Comparison of ENCODE assay signal across 8 cellular contexts in genomic region chr5:175479125-175479881, GRCh38. TPM values are rescaled to one million over a fixed set of nuclear protein-coding genes. Genes with fewer than 3 reads are reported as not detected.
A peak's percentile ranks its signal among the peaks of the same experiment; 100 is the strongest.
DNase-seq lines count a peak whose midpoint lies in the region; ATAC-seq and TF ChIP-seq lines count a peak whose summit lies in the region.

No MANE protein-coding gene starts in this region.

- TF ChIP-seq CTCF in GM12865 (IDR thresholded peaks at IDR 0.05; ENCODE audit: insufficient read depth, low read depth, low read length, missing control alignments) = no peak

- H3K4me1 ChIP-seq in iPS DF 6.9 (ENCODE audit: control insufficient read depth, insufficient read depth, low read length) = peaks cover 2% of the 10 kb centered on the region

- H3K27ac Mint-ChIP-seq in activated CD8-positive, alpha-beta T cell treated with anti-CD3 and anti-CD28 coated beads, Interleukin-2, amount 10 ng/mL, durations not matched to agents 7 days and 5 days = peak overlapping the region; percentile 92
- peak overlapping the region; percentile 98 for H3K27ac Mint-ChIP-seq in stimulated activated naive B cell treated with anti-CD40 and anti-IgM and Interleukin-4, amounts not matched to agents 10 μg/mL and 1 μg/mL and 100 μg/mL, for 72 hours

- H3K27me3 Mint-ChIP-seq in activated CD8-positive, alpha-beta T cell treated with anti-CD3 and anti-CD28 coated beads, Interleukin-2, amount 10 ng/mL, durations not matched to agents 7 days and 5 days (ENCODE audit: low read depth) = peaks cover 5% of the 10 kb centered on the region
- peaks cover 18 to 19% of the 10 kb centered on the region in 2 donors for H3K27me3 Mint-ChIP-seq in stimulated activated naive B cell treated with anti-CD40 and anti-IgM and Interleukin-4, amounts not matched to agents 10 μg/mL and 1 μg/mL and 100 μg/mL, for 72 hours

- CTCF ChIA-PET in activated CD8-positive, alpha-beta T cell treated with anti-CD3 and anti-CD28 coated beads, Interleukin-2, amount 10 ng/mL, durations not matched to agents 7 days and 5 days (lab: Charles Lee) = interaction anchor here (1.2 to 2.3 kb wide), 4 partner anchors 15 to 44 kb away, joined by 3 to 29 read pairs (median 6); no protein-coding TSS in a partner anchor

- H3K27me3 ChIP-seq in iPS DF 6.9 (ENCODE audit: control insufficient read depth, insufficient read depth, low read length) = no peaks in the 10 kb centered on the region; the same call in 1 of the 2 replicates

- peak; percentile 19 for DNase-seq in GM12865 (ENCODE audit: low read depth)
- peak; percentile 31 for DNase-seq in activated CD8-positive, alpha-beta T cell treated with anti-CD3 and anti-CD28 coated beads, Interleukin-2, amount 10 ng/mL, durations not matched to agents 7 days and 5 days
- no peak for DNase-seq in iPS DF 6.9 (ENCODE audit: low read depth, low spot score)
- no peak for DNase-seq in stimulated activated naive B cell treated with anti-CD40 and anti-IgM and Interleukin-4, amounts not matched to agents 10 μg/mL and 1 μg/mL and 100 μg/mL, for 72 hours
- no peak for DNase-seq in central memory CD4-positive, alpha-beta T cell
- no peak for DNase-seq in SIG-M5 (lab: John Stamatoyannopoulos, UW)
- DNase-seq in NCI-H1930 (lab: John Stamatoyannopoulos, UW) = no peak

- H3K9me3 Mint-ChIP-seq in activated CD8-positive, alpha-beta T cell treated with anti-CD3 and anti-CD28 coated beads, Interleukin-2, amount 10 ng/mL, durations not matched to agents 7 days and 5 days (ENCODE audit: insufficient read depth) = no peaks in the 10 kb centered on the region
- no peaks in the 10 kb centered on the region for H3K9me3 Mint-ChIP-seq in stimulated activated naive B cell treated with anti-CD40 and anti-IgM and Interleukin-4, amounts not matched to agents 10 μg/mL and 1 μg/mL and 100 μg/mL, for 72 hours

- H3K27ac ChIP-seq in iPS DF 6.9 (ENCODE audit: low read length) = no peak overlapping the region

- H3K36me3 Mint-ChIP-seq in activated CD8-positive, alpha-beta T cell treated with anti-CD3 and anti-CD28 coated beads, Interleukin-2, amount 10 ng/mL, durations not matched to agents 7 days and 5 days (ENCODE audit: low read depth) = peaks cover 52% of the 10 kb centered on the region
- peaks cover 19 to 26% of the 10 kb centered on the region in 2 donors for H3K36me3 Mint-ChIP-seq in stimulated activated naive B cell treated with anti-CD40 and anti-IgM and Interleukin-4, amounts not matched to agents 10 μg/mL and 1 μg/mL and 100 μg/mL, for 72 hours

- H3K4me3 ChIP-seq in GM12865 (ENCODE audit: low read depth, low read length) = peak overlapping the region; percentile 92
- peak overlapping the region; percentile 94 for H3K4me3 ChIP-seq in iPS DF 6.9 (ENCODE audit: low read length)

- peak overlapping the region; percentile 94 for H3K4me3 Mint-ChIP-seq in activated CD8-positive, alpha-beta T cell treated with anti-CD3 and anti-CD28 coated beads, Interleukin-2, amount 10 ng/mL, durations not matched to agents 7 days and 5 days
- peak overlapping the region; percentile 95 to 98 for H3K4me3 Mint-ChIP-seq in stimulated activated naive B cell treated with anti-CD40 and anti-IgM and Interleukin-4, amounts not matched to agents 10 μg/mL and 1 μg/mL and 100 μg/mL, for 72 hours

- POLR2A ChIA-PET in activated CD8-positive, alpha-beta T cell treated with anti-CD3 and anti-CD28 coated beads, Interleukin-2, amount 10 ng/mL, durations not matched to agents 7 days and 5 days (lab: Charles Lee) = interaction anchor here (1.2 to 2.2 kb wide), 6 partner anchors 10 to 910 kb away, joined by 3 to 15 read pairs (median 4); partner anchors contain the start of genes HIGD2A and NOP16

- no peaks in the 10 kb centered on the region for H3K9me3 ChIP-seq in iPS DF 6.9 (ENCODE audit: control insufficient read depth, insufficient read depth, low read length)

- 0 out of 2 replicates have a peak, but pooled peaks cover 1% of the 10 kb centered on the region for H3K36me3 ChIP-seq in iPS DF 6.9 (ENCODE audit: control insufficient read depth, insufficient read depth, low read length)

- peaks cover 52% of the 10 kb centered on the region for H3K4me1 Mint-ChIP-seq in activated CD8-positive, alpha-beta T cell treated with anti-CD3 and anti-CD28 coated beads, Interleukin-2, amount 10 ng/mL, durations not matched to agents 7 days and 5 days (ENCODE audit: low read depth)
- peaks cover 17 to 33% of the 10 kb centered on the region in 2 donors for H3K4me1 Mint-ChIP-seq in stimulated activated naive B cell treated with anti-CD40 and anti-IgM and Interleukin-4, amounts not matched to agents 10 μg/mL and 1 μg/mL and 100 μg/mL, for 72 hours

- no CpG with 5 or more reads among the region's 13 CpGs for WGBS in iPS DF 6.9 (ENCODE audit: insufficient coverage, insufficient read length)

- peak; percentile 17 for ATAC-seq in HG03095 (IDR thresholded peaks at IDR 0.05; ENCODE audit: unreplicated experiment)
- peak; percentile 2 for ATAC-seq in activated CD8-positive, alpha-beta T cell treated with anti-CD3 and anti-CD28 coated beads, Interleukin-2, amount 10 ng/mL, durations not matched to agents 7 days and 5 days
- ATAC-seq in stimulated activated naive B cell treated with anti-CD40 and anti-IgM and Interleukin-4, amounts not matched to agents 10 μg/mL and 1 μg/mL and 100 μg/mL, for 72 hours (replicated peaks) = peak; percentile 5 to 11

RNA-seq across cellular contexts. Expression of gene SFXN1, which starts 0.9 kb away (rescaled TPM):
- total RNA-seq in activated CD8-positive, alpha-beta T cell treated with anti-CD3 and anti-CD28 coated beads, Interleukin-2, amount 10 ng/mL, durations not matched to agents 7 days and 5 days = 100 to 1,000 TPM; 261 to 271 TPM

RNA-seq across cellular contexts. Expression of gene DRD1, which starts 35.3 kb away (rescaled TPM):
- not detected for total RNA-seq in activated CD8-positive, alpha-beta T cell treated with anti-CD3 and anti-CD28 coated beads, Interleukin-2, amount 10 ng/mL, durations not matched to agents 7 days and 5 days

Comparison
In these comparisons a context has a peak if more than half of its experiments do, and no peak if none do; other contexts are left out.
1. DNase-seq: peak in GM12865 (single experiment) and activated CD8-positive, alpha-beta T cell treated with anti-CD3 and anti-CD28 coated beads, Interleukin-2, amount 10 ng/mL, durations not matched to agents 7 days and 5 days (single experiment); none in iPS DF 6.9 (single experiment), stimulated activated naive B cell treated with anti-CD40 and anti-IgM and Interleukin-4, amounts not matched to agents 10 μg/mL and 1 μg/mL and 100 μg/mL, for 72 hours (single experiment), central memory CD4-positive, alpha-beta T cell (single experiment), SIG-M5 (single experiment) and NCI-H1930 (0 of 2).
2. Peak in every context shown above with its lines, with median percentiles within 50 percentile points of each other: ATAC-seq.